Comparison of ENCODE assay signal across 28 cellular contexts in genomic region chr15:45684533-45684932, GRCh38. TPM values are rescaled to one million over a fixed set of nuclear protein-coding genes. Genes with fewer than 3 reads are reported as not detected.
"Had no signal": no experiment of that assay in that cellular context is flagged by ENCODE, and none has a peak within 500 bp of the region (broad histone marks: within the 10 kb centered on the region; RNA-seq: fewer than 3 reads in every experiment).

No MANE protein-coding gene starts in this region.

- ATAC-seq: left colon; left lung; lower lobe of right lung; mucosa of descending colon; naive thymus-derived CD4-positive, alpha-beta T cell; natural killer cell treated with Interleukin-12 subunit alpha and Interleukin-12 subunit beta and Interleukin-15 and Interleukin-18, amount 100 ng/mL, for 72 hours; right cardiac atrium; sciatic nerve; stimulated activated effector memory CD8-positive, alpha-beta T cell treated with anti-CD3 and anti-CD28 coated beads, Interleukin-12 subunit alpha, Interleukin-12 subunit beta, amount 100 ng/mL, for 72 hours had no signal

- H3K27ac Mint-ChIP-seq: immature natural killer cell; mesothelial cell of epicardium; progenitor cell of endocrine pancreas; stimulated activated effector memory CD8-positive, alpha-beta T cell treated with anti-CD3 and anti-CD28 coated beads, Interleukin-12 subunit alpha, Interleukin-12 subunit beta, amount 100 ng/mL, for 72 hours; stimulated activated naive CD8-positive, alpha-beta T cell treated with anti-CD3 and anti-CD28 coated beads, Interleukin-15, Interleukin-2, amounts not matched to agents 100 ng/mL and 50 ng/mL, for 24 hours; type B pancreatic cell had no signal

- H3K4me3 ChIP-seq: left lung, lower lobe of right lung, mucosa of descending colon, ovary, skin epidermis, tibial nerve, uterus had no signal

- FAIRE-seq: kidney had no signal

- H3K4me1 Mint-ChIP-seq: immature natural killer cell; mesothelial cell of epicardium; stimulated activated effector memory CD8-positive, alpha-beta T cell treated with anti-CD3 and anti-CD28 coated beads, Interleukin-12 subunit alpha, Interleukin-12 subunit beta, amount 100 ng/mL, for 72 hours had no signal

- H3K27me3 Mint-ChIP-seq: naive thymus-derived CD4-positive, alpha-beta T cell; natural killer cell treated with Interleukin-12 subunit alpha and Interleukin-12 subunit beta and Interleukin-15 and Interleukin-18, amount 100 ng/mL, for 72 hours; progenitor cell of endocrine pancreas; stimulated activated naive CD8-positive, alpha-beta T cell treated with anti-CD3 and anti-CD28 coated beads, Interleukin-15, Interleukin-2, amounts not matched to agents 100 ng/mL and 50 ng/mL, for 24 hours; type B pancreatic cell had no signal

- DNase-seq: hypothalamus; immature natural killer cell; kidney; left colon; left lung; lower lobe of right lung; mesendoderm; mucosa of descending colon; naive thymus-derived CD4-positive, alpha-beta T cell; ovary; retina; right cardiac atrium; stimulated activated CD4-positive, alpha-beta T cell treated with anti-CD3 and anti-CD28 coated beads, Interleukin-12 subunit alpha, Interleukin-12 subunit beta, amount 100 ng/mL, for 4 hours; stimulated activated CD4-positive, alpha-beta T cell treated with anti-CD3 and anti-CD28 coated beads, Interleukin-15, amount 100 ng/mL, for 24 hours; stimulated activated CD4-positive, alpha-beta T cell treated with anti-CD3 and anti-CD28 coated beads, Interleukin-2, amount 100 ng/mL, for 24 hours; stimulated activated CD4-positive, alpha-beta T cell treated with anti-CD3 and anti-CD28 coated beads, Interleukin-4, amount 100 ng/mL, for 1 hour; stimulated activated naive CD4-positive, alpha-beta T cell; uterus had no signal

- H3K4me3 Mint-ChIP-seq: immature natural killer cell; mesothelial cell of epicardium; naive thymus-derived CD4-positive, alpha-beta T cell; natural killer cell treated with Interleukin-12 subunit alpha and Interleukin-12 subunit beta and Interleukin-15 and Interleukin-18, amount 100 ng/mL, for 72 hours; stimulated activated effector memory CD8-positive, alpha-beta T cell treated with anti-CD3 and anti-CD28 coated beads, Interleukin-12 subunit alpha, Interleukin-12 subunit beta, amount 100 ng/mL, for 72 hours; stimulated activated naive CD8-positive, alpha-beta T cell treated with anti-CD3 and anti-CD28 coated beads, Interleukin-15, Interleukin-2, amounts not matched to agents 100 ng/mL and 50 ng/mL, for 24 hours; type B pancreatic cell had no signal

- H3K36me3 Mint-ChIP-seq: mesothelial cell of epicardium, type B pancreatic cell had no signal

- H3K9me3 Mint-ChIP-seq: immature natural killer cell; mesothelial cell of epicardium; naive thymus-derived CD4-positive, alpha-beta T cell; natural killer cell treated with Interleukin-12 subunit alpha and Interleukin-12 subunit beta and Interleukin-15 and Interleukin-18, amount 100 ng/mL, for 72 hours; stimulated activated effector memory CD8-positive, alpha-beta T cell treated with anti-CD3 and anti-CD28 coated beads, Interleukin-12 subunit alpha, Interleukin-12 subunit beta, amount 100 ng/mL, for 72 hours; stimulated activated naive CD8-positive, alpha-beta T cell treated with anti-CD3 and anti-CD28 coated beads, Interleukin-15, Interleukin-2, amounts not matched to agents 100 ng/mL and 50 ng/mL, for 24 hours; type B pancreatic cell had no signal

RNA-seq across cellular contexts. Expression of gene SQOR, which starts 49.7 kb away (rescaled TPM):
- polyA plus RNA-seq: neural cell had no signal
